16 cellular contexts compared by ENCODE assay signal in genomic region chr5:139644646-139645494, GRCh38. TPM values are rescaled to one million over a fixed set of nuclear protein-coding genes. Genes with fewer than 3 reads are reported as not detected.
DNase-seq lines count a peak whose midpoint lies in the region; ATAC-seq and TF ChIP-seq lines count a peak whose summit lies in the region.
"Had no signal": no experiment of that assay in that cellular context is flagged by ENCODE, and none has a peak within 500 bp of the region (broad histone marks: within the 10 kb centered on the region; RNA-seq: fewer than 3 reads in every experiment).

No MANE protein-coding gene starts in this region.

- ATAC-seq in natural killer cell (no peak), GM18870 (IDR thresholded peaks at IDR 0.05; ENCODE audit: unreplicated experiment) (no peak), HG03565 (IDR thresholded peaks at IDR 0.05; ENCODE audit: unreplicated experiment) (no peak)
- ATAC-seq in natural killer cell treated with Interleukin-12 subunit alpha and Interleukin-12 subunit beta and Interleukin-15 and Interleukin-18, amount 100 ng/mL, for 72 hours = no peak

- H3K36me3 ChIP-seq in smooth muscle cell (ENCODE audit: low read depth) = no peaks in the 10 kb centered on the region
- H3K36me3 ChIP-seq: adrenal gland, BE2C, uterus had no signal

- H4K20me1 ChIP-seq in smooth muscle cell (ENCODE audit: low read depth) = peaks cover 10% of the 10 kb centered on the region

- no peaks in the 10 kb centered on the region for H3K27me3 ChIP-seq in smooth muscle cell (ENCODE audit: low read depth)
- H3K27me3 ChIP-seq: adrenal gland, BE2C, uterus had no signal

- no peak overlapping the region for H3K4me3 ChIP-seq in smooth muscle cell
- H3K4me3 ChIP-seq: adrenal gland, uterus had no signal

- peaks cover 9% of the 10 kb centered on the region for H3F3A ChIP-seq in smooth muscle cell (ENCODE audit: low read depth)

- intact Hi-C loops in natural killer cell (cut with micrococcal nuclease) = no loop called here

- TF ChIP-seq CTCF in natural killer cell (IDR thresholded peaks at IDR 0.05) = no peak
- TF ChIP-seq CTCF in brain (conservative IDR thresholded peaks at IDR 0.05) = no peak
- no peak for TF ChIP-seq CTCF in nephron (IDR thresholded peaks at IDR 0.05; ENCODE audit: unreplicated experiment in 3 of 3)
- TF ChIP-seq CTCF in smooth muscle cell (IDR thresholded peaks at IDR 0.05; ENCODE audit: borderline replicate concordance, insufficient read depth, poor library complexity, severe bottlenecking) = no peak

- no peak overlapping the region for H3K9ac ChIP-seq in smooth muscle cell (ENCODE audit: low read depth)

- H2AFZ ChIP-seq in smooth muscle cell (ENCODE audit: low read depth) = no peak overlapping the region

- 97% methylated on average over 3 of the region's 3 CpGs for WGBS in smooth muscle cell (ENCODE audit: low lambda C conversion rate)

- peaks cover 20% of the 10 kb centered on the region for H3K4me1 ChIP-seq in smooth muscle cell (ENCODE audit: low read depth)

- H3K4me1 Mint-ChIP-seq in natural killer cell (peaks cover 24 to 37% of the 10 kb centered on the region in 2 donors), brain (peaks cover 61% of the 10 kb centered on the region), nephron (peaks cover 64% of the 10 kb centered on the region)
- peaks cover 4 to 17% of the 10 kb centered on the region in 2 donors for H3K4me1 Mint-ChIP-seq in natural killer cell treated with Interleukin-12 subunit alpha and Interleukin-12 subunit beta and Interleukin-15 and Interleukin-18, amount 100 ng/mL, for 72 hours (ENCODE audit: low read depth in 2 of 2)

- H3K79me2 ChIP-seq in smooth muscle cell (ENCODE audit: low read depth) = peaks cover 20% of the 10 kb centered on the region

- no peaks in the 10 kb centered on the region for H3K36me3 Mint-ChIP-seq in natural killer cell
- H3K36me3 Mint-ChIP-seq in natural killer cell treated with Interleukin-12 subunit alpha and Interleukin-12 subunit beta and Interleukin-15 and Interleukin-18, amount 100 ng/mL, for 72 hours = no peaks in the 10 kb centered on the region
- H3K36me3 Mint-ChIP-seq in brain = no peaks in the 10 kb centered on the region
- peaks cover 3% of the 10 kb centered on the region for H3K36me3 Mint-ChIP-seq in nephron (ENCODE audit: low read depth)

- DNase-seq in natural killer cell (no peak), smooth muscle cell (lab: John Stamatoyannopoulos, UW; ENCODE audit: unreplicated experiment) (no peak), NCI-H1930 (lab: John Stamatoyannopoulos, UW) (no peak)
- DNase-seq in natural killer cell treated with Interleukin-12 subunit alpha and Interleukin-12 subunit beta and Interleukin-15 and Interleukin-18, amount 100 ng/mL, for 72 hours (ENCODE audit: low spot score) = no peak
- DNase-seq: BE2C; DND-41; KG1; NCI-H1694 treated with DMSO at 0.1 percent for 48 hours; SHP77 treated with DMSO at 0.1 percent for 48 hours; stimulated activated CD4-positive, alpha-beta T cell treated with anti-CD3 and anti-CD28 coated beads, Interleukin-2, amount 100 ng/mL, for 48 hours; uterus had no signal

- H3K27ac ChIP-seq in smooth muscle cell (ENCODE audit: low read depth) = no peak overlapping the region
- H3K27ac ChIP-seq: adrenal gland, uterus had no signal

- no peaks in the 10 kb centered on the region for H3K27me3 Mint-ChIP-seq in natural killer cell (ENCODE audit: low read depth in 2 of 2)
- H3K27me3 Mint-ChIP-seq in natural killer cell treated with Interleukin-12 subunit alpha and Interleukin-12 subunit beta and Interleukin-15 and Interleukin-18, amount 100 ng/mL, for 72 hours = no peaks in the 10 kb centered on the region
- H3K27me3 Mint-ChIP-seq in brain = peaks cover 15% of the 10 kb centered on the region
- peaks cover 25% of the 10 kb centered on the region for H3K27me3 Mint-ChIP-seq in nephron (ENCODE audit: low read depth)

- H3K9me3 Mint-ChIP-seq in natural killer cell (no peaks in the 10 kb centered on the region), brain (peaks cover 0 to 3% (median 0%) of the 10 kb centered on the region in 5 experiments), nephron (no peaks in the 10 kb centered on the region)
- no peaks in the 10 kb centered on the region for H3K9me3 Mint-ChIP-seq in natural killer cell treated with Interleukin-12 subunit alpha and Interleukin-12 subunit beta and Interleukin-15 and Interleukin-18, amount 100 ng/mL, for 72 hours

- no peaks in the 10 kb centered on the region for H3K9me3 ChIP-seq in smooth muscle cell (replicated peaks; ENCODE audit: low read depth)
- H3K9me3 ChIP-seq: adrenal gland, BE2C, uterus had no signal

- H3K4me3 Mint-ChIP-seq in natural killer cell = peak overlapping the region; percentile 21
- no peak overlapping the region for H3K4me3 Mint-ChIP-seq in natural killer cell treated with Interleukin-12 subunit alpha and Interleukin-12 subunit beta and Interleukin-15 and Interleukin-18, amount 100 ng/mL, for 72 hours
- H3K4me3 Mint-ChIP-seq in brain = peak overlapping the region in 2 of 5 experiments; percentile 22 to 65
- peak overlapping the region; percentile 40 to 77 (median 57) for H3K4me3 Mint-ChIP-seq in nephron

- no peak overlapping the region for H3K4me2 ChIP-seq in smooth muscle cell

- peak overlapping the region in 1 of 2 donors; percentile 68 for H3K27ac Mint-ChIP-seq in natural killer cell
- H3K27ac Mint-ChIP-seq in natural killer cell treated with Interleukin-12 subunit alpha and Interleukin-12 subunit beta and Interleukin-15 and Interleukin-18, amount 100 ng/mL, for 72 hours = peak overlapping the region in 1 of 2 donors; percentile 68
- H3K27ac Mint-ChIP-seq in brain = peak overlapping the region in 4 of 5 experiments; percentile 0 to 90 (median 44)
- H3K27ac Mint-ChIP-seq in nephron = peak overlapping the region; percentile 87 to 98 (median 95)

RNA-seq across cellular contexts. Expression of gene CXXC5, which starts 3.3 kb away (rescaled TPM):
- 100 to 1,000 TPM in 1 of 3 donors, 10 to 100 TPM in 2; 75.6 to 124 (median 84.8) TPM for total RNA-seq in natural killer cell
- 1 to 10 TPM; 4.7 to 9.0 TPM for total RNA-seq in natural killer cell treated with Interleukin-12 subunit alpha and Interleukin-12 subunit beta and Interleukin-15 and Interleukin-18, amount 100 ng/mL, for 72 hours
- 79.7 TPM for polyA plus RNA-seq in brain (ENCODE audit: insufficient read depth, low read depth, low replicate concordance)
- 85.5 and 103 TPM in 2 replicates for total RNA-seq in smooth muscle cell
- 139 and 175 TPM in 2 replicates for polyA plus RNA-seq in smooth muscle cell
